Comparison of ENCODE assay signal across 17 cellular contexts in the genomic region with DNA sequence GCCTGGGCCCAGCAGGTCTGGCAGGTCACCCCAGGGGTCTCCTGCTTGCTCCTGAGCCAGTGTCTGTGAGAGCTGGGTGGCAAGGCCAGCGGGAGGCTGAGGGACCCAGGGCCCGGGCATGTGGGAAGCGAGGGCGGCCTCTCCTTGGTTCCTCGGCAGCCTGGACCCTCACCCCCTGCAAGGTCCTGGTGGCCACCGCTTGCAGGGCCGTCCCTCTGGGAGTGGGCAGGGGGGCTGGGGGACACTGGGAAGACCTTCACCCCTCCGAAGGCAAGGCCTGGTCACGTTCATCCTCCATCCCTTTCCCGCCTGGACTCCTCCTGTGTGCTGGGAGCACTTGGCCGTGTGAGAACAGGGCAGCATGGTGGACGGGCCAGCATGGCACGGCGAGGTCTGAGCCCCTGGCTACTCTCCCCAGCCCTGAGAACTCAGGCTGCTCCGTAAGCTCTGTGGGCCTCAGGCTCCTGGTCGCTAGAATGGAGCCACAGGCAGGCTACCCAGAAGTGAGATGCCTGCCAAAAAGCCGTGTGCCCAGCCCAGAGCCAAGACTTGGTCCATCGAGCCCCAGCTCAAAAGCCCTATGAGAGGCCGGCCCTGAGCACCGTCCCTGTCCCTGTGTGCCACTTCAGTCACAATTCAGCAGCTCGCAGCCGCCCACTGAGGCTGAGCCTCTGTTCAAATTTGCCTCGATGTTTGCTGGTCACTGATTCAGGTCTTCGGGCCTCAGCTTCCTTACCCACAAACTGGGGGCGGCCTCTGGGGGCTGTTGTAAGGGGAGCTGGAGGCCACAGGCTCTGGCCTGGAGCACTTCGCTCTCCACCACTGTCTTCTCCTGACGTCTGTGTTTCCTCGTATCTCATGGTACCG. TPM values are rescaled to one million over a fixed set of nuclear protein-coding genes. Genes with fewer than 3 reads are reported as not detected.
DNase-seq lines count a peak whose midpoint lies in the region; ATAC-seq, FAIRE-seq and TF ChIP-seq lines count a peak whose summit lies in the region.
"Had no signal": no experiment of that assay in that cellular context is flagged by ENCODE, and none has a peak within 500 bp of the region (broad histone marks: within the 10 kb centered on the region; RNA-seq: fewer than 3 reads in every experiment).

No MANE protein-coding gene starts in this region.

- 0 out of 2 replicates have a peak overlapping the region, but pooled peaks have one; percentile 9 for H3K4me2 ChIP-seq in HepG2 (ENCODE audit: low read depth, low read length)

- peaks cover 86% of the 10 kb centered on the region for H3K4me1 ChIP-seq in HepG2 (ENCODE audit: insufficient read depth, low read length)
- no peaks in the 10 kb centered on the region for H3K4me1 ChIP-seq in effector memory CD4-positive, alpha-beta T cell (ENCODE audit: control insufficient read depth, insufficient read depth, low read length, poor library complexity, severe bottlenecking)

- H3K36me3 Mint-ChIP-seq in stimulated activated memory B cell treated with anti-CD40 and anti-IgM and Interleukin-4, amounts not matched to agents 10 μg/mL and 1 μg/mL and 100 μg/mL, for 72 hours: no peaks in the 10 kb centered on the region
- H3K36me3 Mint-ChIP-seq: CD8-positive, alpha-beta T cell had no signal

- H3K79me2 ChIP-seq in HepG2 (ENCODE audit: insufficient read depth, low read length): no peaks in the 10 kb centered on the region

- TF ChIP-seq POLR2A in GM12892 (IDR thresholded peaks at IDR 0.05; ENCODE audit: low read depth, low read length) (no peak), HepG2 (IDR thresholded peaks at IDR 0.05; ENCODE audit: insufficient read depth in 1 of 2, low read depth in 2 of 2, low read length in 2 of 2) (no peak)

- peaks cover 26% of the 10 kb centered on the region for H3K4me1 Mint-ChIP-seq in stimulated activated memory B cell treated with anti-CD40 and anti-IgM and Interleukin-4, amounts not matched to agents 10 μg/mL and 1 μg/mL and 100 μg/mL, for 72 hours

- H3K27me3 ChIP-seq in HepG2 (ENCODE audit: control insufficient read depth in 1 of 2, insufficient read depth in 2 of 2, low read length in 2 of 2): no peaks in the 10 kb centered on the region
- no peaks in the 10 kb centered on the region for H3K27me3 ChIP-seq in effector memory CD4-positive, alpha-beta T cell (replicated peaks; ENCODE audit: control insufficient read depth, insufficient read depth, low read length, poor library complexity, severe bottlenecking)
- H3K27me3 ChIP-seq: adrenal gland had no signal

- no peaks in the 10 kb centered on the region for H3K36me3 ChIP-seq in HepG2 (replicated peaks in 1 of 2; ENCODE audit: control insufficient read depth in 1 of 2, insufficient read depth in 2 of 2, low read length in 2 of 2)
- H3K36me3 ChIP-seq in effector memory CD4-positive, alpha-beta T cell (ENCODE audit: control insufficient read depth, insufficient read depth, low read length): no peaks in the 10 kb centered on the region
- H3K36me3 ChIP-seq: adrenal gland had no signal

- WGBS in HepG2 (ENCODE audit: low lambda C conversion rate): 88% methylated on average over 12 of the region's 29 CpGs

- ATAC-seq in HepG2: no peak; the same call in 2 of the 3 replicates
- no peak for ATAC-seq in stimulated activated memory B cell treated with anti-CD40 and anti-IgM and Interleukin-4, amounts not matched to agents 10 μg/mL and 1 μg/mL and 100 μg/mL, for 72 hours
- ATAC-seq: CD8-positive, alpha-beta T cell; HCT116; SK-N-SH treated with all-trans-retinoic acid at 6 μM for 48 hours had no signal

- POLR2A ChIA-PET in HepG2 (lab: Yijun Ruan, JAX): interaction anchor here (0.9 to 2.8 kb wide), 2 partner anchors 13 to 101 kb away, joined by 3 to 16 read pairs; no protein-coding TSS in a partner anchor

- peak overlapping the region; percentile 3; the same call in 1 of the 2 replicates for H3K9ac ChIP-seq in HepG2 (ENCODE audit: insufficient read depth, low read depth, low read length)

- CTCF ChIA-PET in HepG2 (lab: Yijun Ruan, JAX; ENCODE audit: low intra/inter-chr PET ratio, low total read pairs): no interaction called here

- DNase-seq in GM12892 (ENCODE audit: insufficient read length) (peak; percentile 8), HepG2 (ENCODE audit: low spot score) (no peak), NCI-H748 (lab: John Stamatoyannopoulos, UW; ENCODE audit: unreplicated experiment) (no peak), HK-2 (ENCODE audit: unreplicated experiment) (no peak)
- no peak for DNase-seq in effector memory CD4-positive, alpha-beta T cell
- DNase-seq: CD8-positive, alpha-beta T cell; cortex of kidney; NCI-H1092; NCI-H226; stimulated activated naive CD4-positive, alpha-beta T cell treated with Interleukin-2 at 50 U/mL for 16 hours had no signal

- FAIRE-seq in GM12892 (lab: Jason Lieb, UNC) (no peak), HepG2 (lab: Jason Lieb, UNC) (no peak)

- TF ChIP-seq CTCF in VCaP (conservative IDR thresholded peaks at IDR 0.05) (no peak), HepG2 (CRISPR knock-in tag; IDR thresholded peaks at IDR 0.05) (no peak)

- no peaks in the 10 kb centered on the region for H3K9me3 ChIP-seq in HepG2 (ENCODE audit: low read length)
- H3K9me3 ChIP-seq in effector memory CD4-positive, alpha-beta T cell (ENCODE audit: control insufficient read depth, low read length): no peaks in the 10 kb centered on the region
- H3K9me3 ChIP-seq: adrenal gland had no signal

- H2AFZ ChIP-seq in HepG2 (ENCODE audit: low read length): no peak overlapping the region

- BruUV-seq in HepG2 (replicated peaks; lab: Mats Ljungman, UMichigan): no TSS peak

- peak overlapping the region; percentile 100 for H3K27ac ChIP-seq in VCaP
- H3K27ac ChIP-seq in HepG2 (ENCODE audit: extremely low read length, insufficient read depth, low read length): peak overlapping the region; percentile 62
- no peak overlapping the region for H3K27ac ChIP-seq in effector memory CD4-positive, alpha-beta T cell (ENCODE audit: insufficient read depth, low read length, poor library complexity, severe bottlenecking)

- no peaks in the 10 kb centered on the region for H3K27me3 Mint-ChIP-seq in stimulated activated memory B cell treated with anti-CD40 and anti-IgM and Interleukin-4, amounts not matched to agents 10 μg/mL and 1 μg/mL and 100 μg/mL, for 72 hours

- H3K9me3 Mint-ChIP-seq in stimulated activated memory B cell treated with anti-CD40 and anti-IgM and Interleukin-4, amounts not matched to agents 10 μg/mL and 1 μg/mL and 100 μg/mL, for 72 hours: no peaks in the 10 kb centered on the region
- H3K9me3 Mint-ChIP-seq: CD8-positive, alpha-beta T cell had no signal

- TF ChIP-seq EP300 in HepG2 (IDR thresholded peaks at IDR 0.05; ENCODE audit: low read depth in 2 of 2, low read length in 2 of 2) (no peak), HepG2 (CRISPR knock-in tag; IDR thresholded peaks at IDR 0.05; ENCODE audit: borderline replicate concordance) (no peak)

- no peak for TF ChIP-seq RAD21 in HepG2 (CRISPR knock-in tag; IDR thresholded peaks at IDR 0.05)

- H4K20me1 ChIP-seq in HepG2 (ENCODE audit: insufficient read depth, low read length): no peaks in the 10 kb centered on the region

- intact Hi-C loops in HepG2 (cut with micrococcal nuclease; ENCODE audit: unreplicated experiment): loop anchor here (5.0 kb wide), 1 partner anchor 148 kb away; no protein-coding TSS in a partner anchor

- no peak overlapping the region for H3K4me3 ChIP-seq in HepG2 (replicated peaks in 1 of 3; ENCODE audit: insufficient read depth in 1 of 3, low read depth in 2 of 3, low read length in 3 of 3)
- H3K4me3 ChIP-seq in effector memory CD4-positive, alpha-beta T cell (ENCODE audit: insufficient read depth, low read depth, low read length, poor library complexity, severe bottlenecking): no peak overlapping the region
- H3K4me3 ChIP-seq: adrenal gland had no signal

- in situ Hi-C loops in HepG2 (cut with HindIII; ENCODE audit: extremely low pct_ligation_motif_present, low pct_unique_long_range_greater_than_20kb): no loop called here

- peak overlapping the region; percentile 49 for H3K27ac Mint-ChIP-seq in stimulated activated memory B cell treated with anti-CD40 and anti-IgM and Interleukin-4, amounts not matched to agents 10 μg/mL and 1 μg/mL and 100 μg/mL, for 72 hours
- H3K27ac Mint-ChIP-seq: CD8-positive, alpha-beta T cell had no signal

- H3K4me3 Mint-ChIP-seq in stimulated activated memory B cell treated with anti-CD40 and anti-IgM and Interleukin-4, amounts not matched to agents 10 μg/mL and 1 μg/mL and 100 μg/mL, for 72 hours: no peak overlapping the region
- H3K4me3 Mint-ChIP-seq: CD8-positive, alpha-beta T cell had no signal

TF ChIP-seq in HepG2, 621 proteins besides CTCF, POLR2A, EP300 and RAD21 (continues in another document):
- TF ChIP-seq MEIS2 (CRISPR knock-in tag; IDR thresholded peaks at IDR 0.05): 0 out of 2 replicates have a peak, but pooled peaks have one; percentile 39

RNA-seq across cellular contexts. Expression of a gene that starts 45.0 kb away (rescaled TPM):
- not detected for polyA plus RNA-seq in GM12892 (2012; ENCODE audit: missing spikeins)
- total RNA-seq in HepG2 (2016; rRNA removed; fragmentation: Illumina TruSeq; extraction: Trizol): not detected in 2 replicates
- total RNA-seq in HepG2 (2016; cell fraction: cytosol; rRNA removed; fragmentation: Illumina TruSeq; extraction: Trizol; ENCODE audit: low read depth): not detected in 2 replicates
- not detected in 2 replicates for total RNA-seq in HepG2 (2016; cell fraction: insoluble cytoplasmic fraction; rRNA removed; fragmentation: Illumina TruSeq; extraction: Trizol)
- total RNA-seq in HepG2 (2016; cell fraction: membrane; rRNA removed; fragmentation: Illumina TruSeq; extraction: Trizol): not detected in 2 replicates
- not detected in 2 replicates for total RNA-seq in HepG2 (2016; cell fraction: nucleus; rRNA removed; fragmentation: Illumina TruSeq; extraction: Trizol)
- polyA plus RNA-seq in HepG2 (2011; rRNA removed): not detected in 2 replicates
- polyA plus RNA-seq in HepG2 (2011; cell fraction: cytosol; rRNA removed): not detected in 2 replicates
- not detected in 2 replicates for polyA plus RNA-seq in HepG2 (2011; cell fraction: nucleus; rRNA removed)
- not detected in 2 replicates for polyA plus RNA-seq in HepG2 (2012)
- polyA plus RNA-seq in HepG2 (2016; cell fraction: cytosol; fragmentation: Illumina TruSeq; extraction: Trizol; ENCODE audit: low read depth): not detected in 2 replicates
- polyA plus RNA-seq in HepG2 (2016; cell fraction: insoluble cytoplasmic fraction; fragmentation: Illumina TruSeq; extraction: Trizol; ENCODE audit: low read depth): not detected in 2 replicates
- not detected in 2 replicates for polyA plus RNA-seq in HepG2 (2016; cell fraction: membrane; fragmentation: Illumina TruSeq; extraction: Trizol; ENCODE audit: low read depth)
- polyA plus RNA-seq in HepG2 (2016; cell fraction: nucleus; fragmentation: Illumina TruSeq; extraction: Trizol; ENCODE audit: insufficient read depth, low read depth): not detected in 2 replicates
- polyA minus RNA-seq in HepG2 (2011; rRNA and poly(A)+ RNA removed; ENCODE audit: low replicate concordance): not detected in 2 replicates
- polyA minus RNA-seq in HepG2 (2011; cell fraction: cytosol; rRNA and poly(A)+ RNA removed): not detected in 2 replicates
- polyA minus RNA-seq in HepG2 (2011; cell fraction: nucleus; rRNA and poly(A)+ RNA removed): not detected in 2 replicates
- total RNA-seq: adrenal gland; CD8-positive, alpha-beta T cell; fibroblast of lung; right cardiac atrium had no signal
- polyA plus RNA-seq: fibroblast of lung, right cardiac atrium had no signal
